ENCODE assay signal across 1 cellular context in genomic region chr5:112921833-112922817, GRCh38.
TF ChIP-seq lines count a peak whose summit lies in the region.

TSS of gene REEP5 (minus strand) at chr5:112922227. CDS start at chr5:112922190, 37 bp downstream.

TF ChIP-seq in HepG2, 621 proteins besides CTCF, POLR2A, EP300 and RAD21 (continued from another document and continues in another):
- no peak for TF ChIP-seq PAF1 (CRISPR knock-in tag; IDR thresholded peaks at IDR 0.05)
- 0 out of 2 replicates have a peak, but pooled peaks have one; percentile 25 for TF ChIP-seq SP5 (CRISPR knock-in tag; IDR thresholded peaks at IDR 0.05; ENCODE audit: borderline replicate concordance, low read depth)
- no peak for TF ChIP-seq NR2F6 (IDR thresholded peaks at IDR 0.05)
- no peak for TF ChIP-seq NR2F6 (CRISPR knock-in tag; IDR thresholded peaks at IDR 0.05)
- no peak for TF ChIP-seq ZNF136 (CRISPR knock-in tag; IDR thresholded peaks at IDR 0.05; ENCODE audit: low read depth)
- peak; percentile 80; the same call in 1 of the 2 replicates for TF ChIP-seq CENPT (CRISPR knock-in tag; IDR thresholded peaks at IDR 0.05; ENCODE audit: low read depth)
- peak; percentile 77 for TF ChIP-seq MYC (CRISPR knock-in tag; IDR thresholded peaks at IDR 0.05; ENCODE audit: borderline replicate concordance)
- no peak for TF ChIP-seq CHD4 (IDR thresholded peaks at IDR 0.05; ENCODE audit: borderline replicate concordance, low read length)
- peak; percentile 70; the same call in 1 of the 2 replicates for TF ChIP-seq ZFYVE20 (CRISPR knock-in tag; IDR thresholded peaks at IDR 0.05; ENCODE audit: borderline replicate concordance, low read depth)
- 0 out of 2 replicates have a peak, but pooled peaks have one; percentile 52 for TF ChIP-seq REL (CRISPR knock-in tag; conservative IDR thresholded peaks at IDR 0.05)
- no peak for TF ChIP-seq ZNF326 (CRISPR knock-in tag; IDR thresholded peaks at IDR 0.05; ENCODE audit: borderline replicate concordance)
- TF ChIP-seq GABPB1 (CRISPR knock-in tag; IDR thresholded peaks at IDR 0.05), result peak; percentile 43; the same call in 1 of the 2 replicates
- no peak for TF ChIP-seq ZNF782 (CRISPR knock-in tag; IDR thresholded peaks at IDR 0.05; ENCODE audit: borderline replicate concordance)
- TF ChIP-seq MXD1 (CRISPR knock-in tag; IDR thresholded peaks at IDR 0.05), result peak; percentile 61
- TF ChIP-seq RXRA (CRISPR knock-in tag; IDR thresholded peaks at IDR 0.05), result peak; percentile 8; the same call in 1 of the 2 replicates
- TF ChIP-seq, protein P1, sequence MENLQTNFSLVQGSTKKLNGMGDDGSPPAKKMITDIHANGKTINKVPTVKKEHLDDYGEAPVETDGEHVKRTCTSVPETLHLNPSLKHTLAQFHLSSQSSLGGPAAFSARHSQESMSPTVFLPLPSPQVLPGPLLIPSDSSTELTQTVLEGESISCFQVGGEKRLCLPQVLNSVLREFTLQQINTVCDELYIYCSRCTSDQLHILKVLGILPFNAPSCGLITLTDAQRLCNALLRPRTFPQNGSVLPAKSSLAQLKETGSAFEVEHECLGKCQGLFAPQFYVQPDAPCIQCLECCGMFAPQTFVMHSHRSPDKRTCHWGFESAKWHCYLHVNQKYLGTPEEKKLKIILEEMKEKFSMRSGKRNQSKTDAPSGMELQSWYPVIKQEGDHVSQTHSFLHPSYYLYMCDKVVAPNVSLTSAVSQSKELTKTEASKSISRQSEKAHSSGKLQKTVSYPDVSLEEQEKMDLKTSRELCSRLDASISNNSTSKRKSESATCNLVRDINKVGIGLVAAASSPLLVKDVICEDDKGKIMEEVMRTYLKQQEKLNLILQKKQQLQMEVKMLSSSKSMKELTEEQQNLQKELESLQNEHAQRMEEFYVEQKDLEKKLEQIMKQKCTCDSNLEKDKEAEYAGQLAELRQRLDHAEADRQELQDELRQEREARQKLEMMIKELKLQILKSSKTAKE (CRISPR knock-in tag; IDR thresholded peaks at IDR 0.05; ENCODE audit: borderline replicate concordance), result 0 out of 2 replicates have a peak, but pooled peaks have one; percentile 24
- peak; percentile 8; the same call in 1 of the 2 replicates for TF ChIP-seq SIX4 (CRISPR knock-in tag; IDR thresholded peaks at IDR 0.05)
- TF ChIP-seq FOXM1 (CRISPR knock-in tag; IDR thresholded peaks at IDR 0.05), result no peak
- TF ChIP-seq HINFP (CRISPR knock-in tag; IDR thresholded peaks at IDR 0.05; ENCODE audit: low read depth), result peak; percentile 99
- TF ChIP-seq ZSCAN12 (CRISPR knock-in tag; IDR thresholded peaks at IDR 0.05), result 0 out of 2 replicates have a peak, but pooled peaks have one; percentile 41
- no peak for TF ChIP-seq SP1 (IDR thresholded peaks at IDR 0.05)
- peak; percentile 58 for TF ChIP-seq SP1 (CRISPR knock-in tag; IDR thresholded peaks at IDR 0.05)
- TF ChIP-seq KAT7 (CRISPR knock-in tag; IDR thresholded peaks at IDR 0.05; ENCODE audit: borderline replicate concordance), result 0 out of 2 replicates have a peak, but pooled peaks have one; percentile 34
- TF ChIP-seq ARID4A (CRISPR knock-in tag; IDR thresholded peaks at IDR 0.05; ENCODE audit: borderline replicate concordance), result peak; percentile 71
- peak; percentile 25; the same call in 1 of the 2 replicates for TF ChIP-seq GATAD1 (CRISPR knock-in tag; IDR thresholded peaks at IDR 0.05)
- peak; percentile 46 for TF ChIP-seq ZMYM4 (CRISPR knock-in tag; IDR thresholded peaks at IDR 0.05)
- peak; percentile 88 for TF ChIP-seq ZNF749 (CRISPR knock-in tag; IDR thresholded peaks at IDR 0.05; ENCODE audit: borderline replicate concordance)
- 0 out of 2 replicates have a peak, but pooled peaks have one; percentile 9 for TF ChIP-seq HDAC2 (CRISPR knock-in tag; IDR thresholded peaks at IDR 0.05)
- no peak for TF ChIP-seq TCF7L2 (IDR thresholded peaks at IDR 0.05; ENCODE audit: low read depth, low read length)
- TF ChIP-seq ETS1 (CRISPR knock-in tag; IDR thresholded peaks at IDR 0.05), result 0 out of 2 replicates have a peak, but pooled peaks have one; percentile 72
- no peak for TF ChIP-seq EED (CRISPR knock-in tag; IDR thresholded peaks at IDR 0.05)
- TF ChIP-seq, protein P2, sequence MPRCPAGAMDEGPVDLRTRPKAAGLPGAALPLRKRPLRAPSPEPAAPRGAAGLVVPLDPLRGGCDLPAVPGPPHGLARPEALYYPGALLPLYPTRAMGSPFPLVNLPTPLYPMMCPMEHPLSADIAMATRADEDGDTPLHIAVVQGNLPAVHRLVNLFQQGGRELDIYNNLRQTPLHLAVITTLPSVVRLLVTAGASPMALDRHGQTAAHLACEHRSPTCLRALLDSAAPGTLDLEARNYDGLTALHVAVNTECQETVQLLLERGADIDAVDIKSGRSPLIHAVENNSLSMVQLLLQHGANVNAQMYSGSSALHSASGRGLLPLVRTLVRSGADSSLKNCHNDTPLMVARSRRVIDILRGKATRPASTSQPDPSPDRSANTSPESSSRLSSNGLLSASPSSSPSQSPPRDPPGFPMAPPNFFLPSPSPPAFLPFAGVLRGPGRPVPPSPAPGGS (CRISPR knock-in tag; IDR thresholded peaks at IDR 0.05), result peak; percentile 57; the same call in 1 of the 2 replicates
- TF ChIP-seq KDM2A (CRISPR knock-in tag; IDR thresholded peaks at IDR 0.05; ENCODE audit: borderline replicate concordance, low read depth), result peak; percentile 62; the same call in 1 of the 2 replicates
- peak; percentile 46 for TF ChIP-seq STAG1 (CRISPR knock-in tag; IDR thresholded peaks at IDR 0.05)
- TF ChIP-seq IKZF4 (CRISPR knock-in tag; IDR thresholded peaks at IDR 0.05; ENCODE audit: borderline replicate concordance, low read depth, not compliant biosample characterization), result peak; percentile 60
- TF ChIP-seq, protein P3, sequence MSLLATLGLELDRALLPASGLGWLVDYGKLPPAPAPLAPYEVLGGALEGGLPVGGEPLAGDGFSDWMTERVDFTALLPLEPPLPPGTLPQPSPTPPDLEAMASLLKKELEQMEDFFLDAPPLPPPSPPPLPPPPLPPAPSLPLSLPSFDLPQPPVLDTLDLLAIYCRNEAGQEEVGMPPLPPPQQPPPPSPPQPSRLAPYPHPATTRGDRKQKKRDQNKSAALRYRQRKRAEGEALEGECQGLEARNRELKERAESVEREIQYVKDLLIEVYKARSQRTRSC (CRISPR knock-in tag; IDR thresholded peaks at IDR 0.05; ENCODE audit: low read depth), result no peak
- no peak for TF ChIP-seq PTBP1 (IDR thresholded peaks at IDR 0.05; ENCODE audit: low read depth, low read length, poor library complexity, severe bottlenecking)
- no peak for TF ChIP-seq ZNF101 (CRISPR knock-in tag; IDR thresholded peaks at IDR 0.05; ENCODE audit: borderline replicate concordance, low read depth)
- TF ChIP-seq NONO (IDR thresholded peaks at IDR 0.05), result no peak
- TF ChIP-seq NONO (CRISPR knock-in tag; conservative IDR thresholded peaks at IDR 0.05), result peak; percentile 81
- TF ChIP-seq ZNF564 (CRISPR knock-in tag; IDR thresholded peaks at IDR 0.05), result peak; percentile 36; the same call in 1 of the 2 replicates
- no peak for TF ChIP-seq TBL1XR1 (IDR thresholded peaks at IDR 0.05; ENCODE audit: borderline replicate concordance, low read length, partially characterized antibody)
- peak; percentile 55 for TF ChIP-seq THAP11 (CRISPR knock-in tag; IDR thresholded peaks at IDR 0.05)
- peak; percentile 77; the same call in 1 of the 2 replicates for TF ChIP-seq ZNF281 (CRISPR knock-in tag; IDR thresholded peaks at IDR 0.05; ENCODE audit: borderline replicate concordance)
- peak; percentile 29; the same call in 1 of the 2 replicates for TF ChIP-seq POGZ (CRISPR knock-in tag; IDR thresholded peaks at IDR 0.05)
- TF ChIP-seq, protein P4, sequence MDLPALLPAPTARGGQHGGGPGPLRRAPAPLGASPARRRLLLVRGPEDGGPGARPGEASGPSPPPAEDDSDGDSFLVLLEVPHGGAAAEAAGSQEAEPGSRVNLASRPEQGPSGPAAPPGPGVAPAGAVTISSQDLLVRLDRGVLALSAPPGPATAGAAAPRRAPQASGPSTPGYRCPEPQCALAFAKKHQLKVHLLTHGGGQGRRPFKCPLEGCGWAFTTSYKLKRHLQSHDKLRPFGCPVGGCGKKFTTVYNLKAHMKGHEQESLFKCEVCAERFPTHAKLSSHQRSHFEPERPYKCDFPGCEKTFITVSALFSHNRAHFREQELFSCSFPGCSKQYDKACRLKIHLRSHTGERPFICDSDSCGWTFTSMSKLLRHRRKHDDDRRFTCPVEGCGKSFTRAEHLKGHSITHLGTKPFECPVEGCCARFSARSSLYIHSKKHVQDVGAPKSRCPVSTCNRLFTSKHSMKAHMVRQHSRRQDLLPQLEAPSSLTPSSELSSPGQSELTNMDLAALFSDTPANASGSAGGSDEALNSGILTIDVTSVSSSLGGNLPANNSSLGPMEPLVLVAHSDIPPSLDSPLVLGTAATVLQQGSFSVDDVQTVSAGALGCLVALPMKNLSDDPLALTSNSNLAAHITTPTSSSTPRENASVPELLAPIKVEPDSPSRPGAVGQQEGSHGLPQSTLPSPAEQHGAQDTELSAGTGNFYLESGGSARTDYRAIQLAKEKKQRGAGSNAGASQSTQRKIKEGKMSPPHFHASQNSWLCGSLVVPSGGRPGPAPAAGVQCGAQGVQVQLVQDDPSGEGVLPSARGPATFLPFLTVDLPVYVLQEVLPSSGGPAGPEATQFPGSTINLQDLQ (CRISPR knock-in tag; IDR thresholded peaks at IDR 0.05), result peak; percentile 38; the same call in 1 of the 2 replicates
- peak; percentile 72 for TF ChIP-seq SAP130 (CRISPR knock-in tag; IDR thresholded peaks at IDR 0.05; ENCODE audit: low read depth)
- 0 out of 2 replicates have a peak, but pooled peaks have one; percentile 30 for TF ChIP-seq ZSCAN9 (CRISPR knock-in tag; IDR thresholded peaks at IDR 0.05; ENCODE audit: borderline replicate concordance)
- peak; percentile 1 for TF ChIP-seq ZNF121 (CRISPR knock-in tag; IDR thresholded peaks at IDR 0.05)
